In genomic region chr20:20334489-20334888, GRCh38 we compare ENCODE assay signal across 11 cellular contexts. TPM values are rescaled to one million over a fixed set of nuclear protein-coding genes. Genes with fewer than 3 reads are reported as not detected.
DNase-seq lines count a peak whose midpoint lies in the region; ATAC-seq, FAIRE-seq and TF ChIP-seq lines count a peak whose summit lies in the region.
"Had no signal": no experiment of that assay in that cellular context is flagged by ENCODE, and none has a peak within 500 bp of the region (broad histone marks: within the 10 kb centered on the region; RNA-seq: fewer than 3 reads in every experiment).

No MANE protein-coding gene starts in this region.

- H3K27ac Mint-ChIP-seq in IgD-negative memory B cell = peak overlapping the region; percentile 21 to 83 (median 81)
- H3K27ac Mint-ChIP-seq in activated T-helper 2 cell treated with anti-CD3 and anti-CD28 coated beads, Interferon-gamma antibody, Interleukin-2, Interleukin-4, amounts not matched to agents 10 μg/mL and 5 μg/mL and 100 μg/mL, durations not matched to agents 14 hours and 24 hours and 36 hours = no peak overlapping the region
- H3K27ac Mint-ChIP-seq: activated naive CD8-positive, alpha-beta T cell treated with anti-CD3 and anti-CD28 coated beads for 36 hours; nephron progenitor cell had no signal

- H3K4me1 Mint-ChIP-seq in IgD-negative memory B cell = peaks cover 4 to 14% (median 12%) of the 10 kb centered on the region in 3 donors
- peaks cover 2% of the 10 kb centered on the region for H3K4me1 Mint-ChIP-seq in activated T-helper 2 cell treated with anti-CD3 and anti-CD28 coated beads, Interferon-gamma antibody, Interleukin-2, Interleukin-4, amounts not matched to agents 10 μg/mL and 5 μg/mL and 100 μg/mL, durations not matched to agents 14 hours and 24 hours and 36 hours (ENCODE audit: low read depth)
- H3K4me1 Mint-ChIP-seq: nephron progenitor cell had no signal

- H3K9me3 Mint-ChIP-seq in IgD-negative memory B cell = peaks cover 0 to 3% (median 0%) of the 10 kb centered on the region in 3 donors
- no peaks in the 10 kb centered on the region for H3K9me3 Mint-ChIP-seq in activated T-helper 2 cell treated with anti-CD3 and anti-CD28 coated beads, Interferon-gamma antibody, Interleukin-2, Interleukin-4, amounts not matched to agents 10 μg/mL and 5 μg/mL and 100 μg/mL, durations not matched to agents 14 hours and 24 hours and 36 hours
- H3K9me3 Mint-ChIP-seq: activated naive CD8-positive, alpha-beta T cell treated with anti-CD3 and anti-CD28 coated beads for 36 hours had no signal

- peak overlapping the region; percentile 25 to 76 (median 44) for H3K4me3 Mint-ChIP-seq in IgD-negative memory B cell
- H3K4me3 Mint-ChIP-seq in activated T-helper 2 cell treated with anti-CD3 and anti-CD28 coated beads, Interferon-gamma antibody, Interleukin-2, Interleukin-4, amounts not matched to agents 10 μg/mL and 5 μg/mL and 100 μg/mL, durations not matched to agents 14 hours and 24 hours and 36 hours (ENCODE audit: low read depth) = no peak overlapping the region
- H3K4me3 Mint-ChIP-seq: activated naive CD8-positive, alpha-beta T cell treated with anti-CD3 and anti-CD28 coated beads for 36 hours; nephron progenitor cell had no signal

- TF ChIP-seq POLR2A in GM12892 (IDR thresholded peaks at IDR 0.05; ENCODE audit: low read depth, low read length) = no peak
- TF ChIP-seq POLR2A in H54 (IDR thresholded peaks at IDR 0.05; ENCODE audit: low read depth, low read length) = no peak

- H3K36me3 Mint-ChIP-seq in IgD-negative memory B cell = no peaks in the 10 kb centered on the region
- H3K36me3 Mint-ChIP-seq in activated T-helper 2 cell treated with anti-CD3 and anti-CD28 coated beads, Interferon-gamma antibody, Interleukin-2, Interleukin-4, amounts not matched to agents 10 μg/mL and 5 μg/mL and 100 μg/mL, durations not matched to agents 14 hours and 24 hours and 36 hours (ENCODE audit: low read depth) = no peaks in the 10 kb centered on the region
- H3K36me3 Mint-ChIP-seq: activated naive CD8-positive, alpha-beta T cell treated with anti-CD3 and anti-CD28 coated beads for 36 hours had no signal

- peak; percentile 99 for ATAC-seq in GM19395 (IDR thresholded peaks at IDR 0.05; ENCODE audit: unreplicated experiment)
- peak; percentile 94 for ATAC-seq in HG02884 (IDR thresholded peaks at IDR 0.05; ENCODE audit: unreplicated experiment)

- H3K27me3 Mint-ChIP-seq in IgD-negative memory B cell = no peaks in the 10 kb centered on the region
- H3K27me3 Mint-ChIP-seq in activated T-helper 2 cell treated with anti-CD3 and anti-CD28 coated beads, Interferon-gamma antibody, Interleukin-2, Interleukin-4, amounts not matched to agents 10 μg/mL and 5 μg/mL and 100 μg/mL, durations not matched to agents 14 hours and 24 hours and 36 hours (ENCODE audit: low read depth) = peaks cover 5% of the 10 kb centered on the region
- H3K27me3 Mint-ChIP-seq: activated naive CD8-positive, alpha-beta T cell treated with anti-CD3 and anti-CD28 coated beads for 36 hours had no signal

- DNase-seq in GM12892 (ENCODE audit: insufficient read length) (no peak), NCI-H2029 treated with DMSO at 0.1 percent for 48 hours (lab: John Stamatoyannopoulos, UW) (no peak), NCI-H1417 (lab: John Stamatoyannopoulos, UW) (no peak), H54 (ENCODE audit: insufficient read length, low spot score) (no peak)
- no peak for DNase-seq in activated T-helper 2 cell treated with anti-CD3 and anti-CD28 coated beads, Interferon-gamma antibody, Interleukin-2, Interleukin-4, amounts not matched to agents 10 μg/mL and 5 μg/mL and 100 μg/mL, durations not matched to agents 14 hours and 24 hours and 36 hours (ENCODE audit: low spot score)
- DNase-seq: activated naive CD8-positive, alpha-beta T cell treated with anti-CD3 and anti-CD28 coated beads for 36 hours; BE2C; nephron progenitor cell had no signal

- FAIRE-seq in GM12892 (lab: Jason Lieb, UNC) (peak; percentile 90), H54 (lab: Jason Lieb, UNC) (no peak)

- intact Hi-C loops in activated T-helper 2 cell treated with anti-CD3 and anti-CD28 coated beads, Interferon-gamma antibody, Interleukin-2, Interleukin-4, amounts not matched to agents 10 μg/mL and 5 μg/mL and 100 μg/mL, durations not matched to agents 14 hours and 24 hours and 36 hours (cut with micrococcal nuclease) = no loop called here

RNA-seq across cellular contexts. Expression of gene INSM1, which starts 33.4 kb away (rescaled TPM):
- polyA plus RNA-seq in GM12892 (2012; ENCODE audit: missing spikeins) = not detected
- not detected for polyA plus RNA-seq in IgD-negative memory B cell
- 31.5 and 32.1 TPM in 2 replicates for total RNA-seq in activated T-helper 2 cell treated with anti-CD3 and anti-CD28 coated beads, Interferon-gamma antibody, Interleukin-2, Interleukin-4, amounts not matched to agents 10 μg/mL and 5 μg/mL and 100 μg/mL, durations not matched to agents 14 hours and 24 hours and 36 hours
